ENCODE assay signal across 15 cellular contexts in genomic region chr6:6878921-6879585, GRCh38.
DNase-seq lines count a peak whose midpoint lies in the region; ATAC-seq and TF ChIP-seq lines count a peak whose summit lies in the region.
"Had no signal": no experiment of that assay in that cellular context is flagged by ENCODE, and none has a peak within 500 bp of the region (broad histone marks: within the 10 kb centered on the region; RNA-seq: fewer than 3 reads in every experiment).

No MANE protein-coding gene starts in this region.

- peaks cover 0 to 1% of the 10 kb centered on the region in 2 donors for H3K36me3 Mint-ChIP-seq in CD14-positive monocyte
- no peaks in the 10 kb centered on the region for H3K36me3 Mint-ChIP-seq in T-helper 17 cell (ENCODE audit: low read depth)
- H3K36me3 Mint-ChIP-seq in osteocyte (ENCODE audit: unreplicated experiment), result no peaks in the 10 kb centered on the region

- intact Hi-C loops in CD14-positive monocyte (cut with micrococcal nuclease), result loop anchor here in 1 of 2 donors (2.0 kb wide), 1 partner anchor 86 kb away; no protein-coding TSS in a partner anchor

- no peak for TF ChIP-seq CTCF in CD14-positive monocyte (IDR thresholded peaks at IDR 0.05)
- no peak for TF ChIP-seq CTCF in osteocyte (IDR thresholded peaks at IDR 0.05)

- no peak overlapping the region for H3K4me3 Mint-ChIP-seq in CD14-positive monocyte
- H3K4me3 Mint-ChIP-seq in T-helper 17 cell, result no peak overlapping the region
- H3K4me3 Mint-ChIP-seq in osteocyte (ENCODE audit: unreplicated experiment), result no peak overlapping the region

- peaks cover 1 to 15% (median 8%) of the 10 kb centered on the region in 7 donors for H3K9me3 Mint-ChIP-seq in CD14-positive monocyte
- no peaks in the 10 kb centered on the region for H3K9me3 Mint-ChIP-seq in osteocyte (ENCODE audit: unreplicated experiment)

- peak; percentile 60 for ATAC-seq in GM21723 (IDR thresholded peaks at IDR 0.05; ENCODE audit: unreplicated experiment)
- ATAC-seq in T-helper 17 cell, result no peak
- ATAC-seq in left lobe of liver, result peak; percentile 19

- H3K27me3 Mint-ChIP-seq in CD14-positive monocyte (ENCODE audit: low read depth in 3 of 3) (peaks cover 0 to 9% (median 0%) of the 10 kb centered on the region in 3 donors), T-helper 17 cell (peaks cover 18% of the 10 kb centered on the region), osteocyte (ENCODE audit: unreplicated experiment) (peaks cover 2% of the 10 kb centered on the region)

- H3K9me3 ChIP-seq in T-helper 17 cell (ENCODE audit: control insufficient read depth, low read length, poor library complexity, severe bottlenecking), result no peaks in the 10 kb centered on the region
- H3K9me3 ChIP-seq: pancreas had no signal

- H3K27ac Mint-ChIP-seq in CD14-positive monocyte, result peak overlapping the region; percentile 92 to 99 (median 96)
- peak overlapping the region; percentile 39 for H3K27ac Mint-ChIP-seq in T-helper 17 cell
- H3K27ac Mint-ChIP-seq in osteocyte (ENCODE audit: unreplicated experiment), result no peak overlapping the region

- no peak for DNase-seq in CD14-positive monocyte (ENCODE audit: low spot score)
- DNase-seq in T-helper 17 cell, result no peak
- no peak for DNase-seq in left lobe of liver (ENCODE audit: low spot score)
- no peak for DNase-seq in activated naive CD4-positive, alpha-beta T cell (lab: John Stamatoyannopoulos, UW)
- no peak for DNase-seq in stimulated activated CD4-positive, alpha-beta T cell treated with anti-CD3 and anti-CD28 coated beads, Interleukin-2, amount 100 ng/mL, for 24 hours
- DNase-seq in osteocyte (ENCODE audit: extremely low spot score, unreplicated experiment), result no peak
- DNase-seq in occipital lobe (lab: John Stamatoyannopoulos, UW), result no peak
- DNase-seq: activated CD4-positive, alpha-beta T cell treated with anti-CD3 and anti-CD28 coated beads for 48 hours; foreskin fibroblast; NCI-H1092; NCI-H774; pancreas; stimulated activated CD4-positive, alpha-beta T cell treated with anti-CD3 and anti-CD28 coated beads, Interleukin-4, amount 100 ng/mL, for 1 hour; T-helper 1 cell had no signal

- H3K4me1 Mint-ChIP-seq in CD14-positive monocyte (peaks cover 71% of the 10 kb centered on the region), T-helper 17 cell (no peaks in the 10 kb centered on the region), osteocyte (ENCODE audit: unreplicated experiment) (no peaks in the 10 kb centered on the region)
